Comparison of ENCODE assay signal across 28 cellular contexts in genomic region chr14:65403231-65403630, GRCh38. TPM values are rescaled to one million over a fixed set of nuclear protein-coding genes. Genes with fewer than 3 reads are reported as not detected.
DNase-seq lines count a peak whose midpoint lies in the region; ATAC-seq and TF ChIP-seq lines count a peak whose summit lies in the region.
"Had no signal": no experiment of that assay in that cellular context is flagged by ENCODE, and none has a peak within 500 bp of the region (broad histone marks: within the 10 kb centered on the region; RNA-seq: fewer than 3 reads in every experiment).

No MANE protein-coding gene starts in this region.

- H3K27me3 Mint-ChIP-seq in HFFc6 (ENCODE audit: insufficient read depth): no peaks in the 10 kb centered on the region
- H3K27me3 Mint-ChIP-seq: activated CD8-positive, alpha-beta T cell treated with anti-CD3 and anti-CD28 coated beads for 36 hours; activated naive CD8-positive, alpha-beta T cell treated with anti-CD3 and anti-CD28 coated beads, Interleukin-2, amount 10 ng/mL, durations not matched to agents 7 days and 5 days; CD4-positive, CD25-positive, alpha-beta regulatory T cell; memory B cell; T-cell had no signal

- H3K4me3 Mint-ChIP-seq in HFFc6: no peak overlapping the region
- H3K4me3 Mint-ChIP-seq: activated CD8-positive, alpha-beta T cell treated with anti-CD3 and anti-CD28 coated beads for 36 hours; activated naive CD8-positive, alpha-beta T cell treated with anti-CD3 and anti-CD28 coated beads, Interleukin-2, amount 10 ng/mL, durations not matched to agents 7 days and 5 days; memory B cell; T-cell had no signal

- no peak for TF ChIP-seq CTCF in AG09309 (IDR thresholded peaks at IDR 0.05; ENCODE audit: control insufficient read depth, insufficient read depth, low read depth, low read length, missing control alignments)
- TF ChIP-seq CTCF in HFFc6 (IDR thresholded peaks at IDR 0.05): no peak
- no peak for TF ChIP-seq CTCF in cardiac fibroblast (IDR thresholded peaks at IDR 0.05; ENCODE audit: low read depth, low read length)
- TF ChIP-seq CTCF in foreskin fibroblast (IDR thresholded peaks at IDR 0.05; ENCODE audit: low read depth, low read length): no peak

- no peaks in the 10 kb centered on the region for H3K36me3 Mint-ChIP-seq in HFFc6 (ENCODE audit: low read depth)
- H3K36me3 Mint-ChIP-seq: CD4-positive, CD25-positive, alpha-beta regulatory T cell; T-cell had no signal

- ATAC-seq in HG02623 (IDR thresholded peaks at IDR 0.05; ENCODE audit: unreplicated experiment): no peak
- no peak for ATAC-seq in HG03571 (IDR thresholded peaks at IDR 0.05; ENCODE audit: unreplicated experiment)
- ATAC-seq: A549; activated CD8-positive, alpha-beta T cell treated with anti-CD3 and anti-CD28 coated beads for 36 hours; K562; left cardiac atrium; T-cell had no signal

- H3K9me3 Mint-ChIP-seq in HFFc6: no peaks in the 10 kb centered on the region
- H3K9me3 Mint-ChIP-seq: activated CD8-positive, alpha-beta T cell treated with anti-CD3 and anti-CD28 coated beads for 36 hours; memory B cell had no signal

- no peaks in the 10 kb centered on the region for H3K4me1 Mint-ChIP-seq in HFFc6 (ENCODE audit: low read depth)
- H3K4me1 Mint-ChIP-seq: T-cell had no signal

- in situ Hi-C loops in ACHN (cut with HindIII; ENCODE audit: low pct_ligation_motif_present, low pct_unique_long_range_greater_than_20kb, low sequenced_read_pairs): no loop called here

- H3K4me3 ChIP-seq in AG09309 (ENCODE audit: control insufficient read depth, low read depth, low read length) (no peak overlapping the region), cardiac fibroblast (replicated peaks in 1 of 2; ENCODE audit: low read depth in 2 of 2, low read length in 2 of 2) (no peak overlapping the region), foreskin fibroblast (ENCODE audit: low read depth in 1 of 2, low read length in 2 of 2) (no peak overlapping the region)
- H3K4me3 ChIP-seq: A549, K562, Peyer's patch had no signal

- no peak overlapping the region for H3K27ac Mint-ChIP-seq in HFFc6
- H3K27ac Mint-ChIP-seq: activated CD8-positive, alpha-beta T cell treated with anti-CD3 and anti-CD28 coated beads for 36 hours; activated naive CD8-positive, alpha-beta T cell treated with anti-CD3 and anti-CD28 coated beads, Interleukin-2, amount 10 ng/mL, durations not matched to agents 7 days and 5 days; CD4-positive, CD25-positive, alpha-beta regulatory T cell; memory B cell; T-cell had no signal

- DNase-seq in AG09309 (ENCODE audit: low read depth) (peak; percentile 81), HFFc6 (peak; percentile 67), cardiac fibroblast (ENCODE audit: low read depth in 2 of 2) (peak; percentile 72 to 73), foreskin fibroblast (peak; percentile 43 to 71), DMS153 (lab: John Stamatoyannopoulos, UW) (no peak), ACHN (no peak)
- DNase-seq: activated CD4-positive, CD25-positive, alpha-beta regulatory T cell treated with anti-CD3 and anti-CD28 coated beads, Interleukin-2, amount 50 U/mL, for 72 hours; activated CD8-positive, alpha-beta T cell treated with anti-CD3 and anti-CD28 coated beads for 36 hours; activated effector memory CD4-positive, alpha-beta T cell treated with Interleukin-2 at 50 U/mL for 16 hours; activated naive CD8-positive, alpha-beta T cell treated with anti-CD3 and anti-CD28 coated beads, Interleukin-2, amount 10 ng/mL, durations not matched to agents 7 days and 5 days; activated T-cell treated with anti-CD3 and anti-CD28 coated beads for 4 hours; CD4-positive, CD25-positive, alpha-beta regulatory T cell; GDM1; left cardiac atrium; NCI-H1694 treated with DMSO at 0.1 percent for 48 hours; NCI-H2171; NCI-H524; NK-92 treated with Interleukin-12 subunit alpha and Interleukin-12 subunit beta, amount 100 ng/mL, for 24 hours; Peyer's patch; small intestine; stimulated activated CD4-positive, alpha-beta T cell treated with anti-CD3 and anti-CD28 coated beads, Interleukin-2, amount 100 ng/mL, for 24 hours; substantia nigra; T-cell had no signal

RNA-seq across cellular contexts. Expression of gene FUT8, which starts 9.3 kb away (rescaled TPM):
- 10 to 100 TPM; 59.5 to 70.4 (median 63.8) TPM for total RNA-seq in HFFc6 (2021; fragmentation: NEBNext Ultra II Directional; extraction: Animal tissue kit (Norgen Biotek cat#: 25700))

Comparison
In these comparisons a context has a peak if more than half of its experiments do, and no peak if none do; other contexts are left out.
1. DNase-seq: peak in AG09309 (single experiment), HFFc6 (single experiment), cardiac fibroblast (2 of 2) and foreskin fibroblast (2 of 2); none in DMS153 (single experiment) and ACHN (single experiment).